1 cellular context compared by ENCODE assay signal in genomic region chr16:23803591-23804123, GRCh38.
TF ChIP-seq lines count a peak whose summit lies in the region.

No MANE protein-coding gene starts in this region.

TF ChIP-seq in K562, 482 proteins besides CTCF, POLR2A, EP300 and RAD21 (continued from another document and continues in another):
- peak in 1 of 2 experiments; percentile 67 for TF ChIP-seq AFF1 (IDR thresholded peaks at IDR 0.05; ENCODE audit: low read depth in 1 of 2, partially characterized antibody in 2 of 2)
- TF ChIP-seq ZFP30 (CRISPR knock-in tag; IDR thresholded peaks at IDR 0.05; ENCODE audit: borderline replicate concordance) = no peak
- TF ChIP-seq PHB2 (IDR thresholded peaks at IDR 0.05; ENCODE audit: low read depth) = peak; percentile 56; the same call in 1 of the 2 replicates
- peak; percentile 6; the same call in 1 of the 2 replicates for TF ChIP-seq CBFA2T3 (IDR thresholded peaks at IDR 0.05)
- TF ChIP-seq MIER1 (IDR thresholded peaks at IDR 0.05; ENCODE audit: low read depth) = no peak
- TF ChIP-seq ZNF175 (CRISPR knock-in tag; IDR thresholded peaks at IDR 0.05; ENCODE audit: low read depth) = no peak
- no peak for TF ChIP-seq USF2 (CRISPR knock-in tag; IDR thresholded peaks at IDR 0.05)
- no peak for TF ChIP-seq RBM15 (IDR thresholded peaks at IDR 0.05; ENCODE audit: insufficient read depth, low read length)
- TF ChIP-seq ETV5 (CRISPR knock-in tag; IDR thresholded peaks at IDR 0.05; ENCODE audit: low read depth) = peak; percentile 31; the same call in 1 of the 2 replicates
- no peak for TF ChIP-seq ZBTB33 (CRISPR knock-in tag; IDR thresholded peaks at IDR 0.05)
- no peak for TF ChIP-seq RHOXF2B (CRISPR knock-in tag; conservative IDR thresholded peaks at IDR 0.05)
- peak; percentile 40 to 76; a peak in 2 of 4 replicates for TF ChIP-seq MAZ (CRISPR knock-in tag; conservative IDR thresholded peaks at IDR 0.05 in 1 of 2, IDR thresholded peaks at IDR 0.05 in 1 of 2)
- TF ChIP-seq TCF3 (CRISPR knock-in tag; IDR thresholded peaks at IDR 0.05) = peak; percentile 10; the same call in 1 of the 2 replicates
- TF ChIP-seq PHF21A (IDR thresholded peaks at IDR 0.05; ENCODE audit: borderline replicate concordance, low read depth) = no peak
- no peak for TF ChIP-seq E2F3 (CRISPR knock-in tag; IDR thresholded peaks at IDR 0.05)
- peak; percentile 28 for TF ChIP-seq POLR2B (IDR thresholded peaks at IDR 0.05; ENCODE audit: low read depth, partially characterized antibody)
- peak; percentile 71; the same call in 1 of the 2 replicates for TF ChIP-seq MTA1 (IDR thresholded peaks at IDR 0.05; ENCODE audit: borderline replicate concordance)
- TF ChIP-seq TBL1XR1 (IDR thresholded peaks at IDR 0.05; ENCODE audit: low read length in 2 of 2) = peak in 1 of 2 experiments; percentile 8; a peak in 1 of 4 replicates
- TF ChIP-seq ZNF589 (CRISPR knock-in tag; IDR thresholded peaks at IDR 0.05; ENCODE audit: low read depth) = no peak
- 0 out of 2 replicates have a peak, but pooled peaks have one; percentile 21 for TF ChIP-seq GATAD2A (IDR thresholded peaks at IDR 0.05)
- TF ChIP-seq BRF2 (IDR thresholded peaks at IDR 0.05; ENCODE audit: borderline replicate concordance, insufficient read depth, insufficient read length) = no peak
- TF ChIP-seq ZNF395 (CRISPR knock-in tag; IDR thresholded peaks at IDR 0.05) = no peak
- TF ChIP-seq FOXK1 (CRISPR knock-in tag; IDR thresholded peaks at IDR 0.05; ENCODE audit: borderline replicate concordance) = no peak
- no peak for TF ChIP-seq PHTF2 (CRISPR knock-in tag; IDR thresholded peaks at IDR 0.05)
- TF ChIP-seq POLR2AphosphoS5 (IDR thresholded peaks at IDR 0.05; ENCODE audit: control insufficient read depth, insufficient read depth, low read depth, low read length) = no peak
- no peak for TF ChIP-seq JUN (IDR thresholded peaks at IDR 0.05; ENCODE audit: borderline replicate concordance, low read depth, low read length)
- no peak for TF ChIP-seq JUN (CRISPR knock-in tag; IDR thresholded peaks at IDR 0.05; ENCODE audit: borderline replicate concordance)
- peak; percentile 61; the same call in 1 of the 2 replicates for TF ChIP-seq MECOM (CRISPR knock-in tag; IDR thresholded peaks at IDR 0.05)
- no peak for TF ChIP-seq ZNF551 (CRISPR knock-in tag; IDR thresholded peaks at IDR 0.05)
- TF ChIP-seq GMEB1 (CRISPR knock-in tag; IDR thresholded peaks at IDR 0.05) = no peak
- peak; percentile 40; the same call in 1 of the 2 replicates for TF ChIP-seq ZNF764 (CRISPR knock-in tag; IDR thresholded peaks at IDR 0.05; ENCODE audit: low read depth)
- peak; percentile 68 for TF ChIP-seq CTCFL (IDR thresholded peaks at IDR 0.05; ENCODE audit: borderline replicate concordance, insufficient read depth, low read depth, low read length, poor library complexity, severe bottlenecking)
- no peak for TF ChIP-seq ID3 (CRISPR knock-in tag; IDR thresholded peaks at IDR 0.05)
- no peak for TF ChIP-seq ID3 (tag; IDR thresholded peaks at IDR 0.05)
- TF ChIP-seq ARID1B (IDR thresholded peaks at IDR 0.05) = peak; percentile 66
- peak; percentile 57; the same call in 1 of the 2 replicates for TF ChIP-seq MTA3 (IDR thresholded peaks at IDR 0.05; ENCODE audit: borderline replicate concordance)
- TF ChIP-seq NFE2L1 (tag; IDR thresholded peaks at IDR 0.05; ENCODE audit: borderline replicate concordance, low read depth) = no peak
- peak; percentile 32 for TF ChIP-seq RBBP5 (IDR thresholded peaks at IDR 0.05; ENCODE audit: borderline replicate concordance, insufficient read depth, low read length, poor library complexity, severe bottlenecking)
- no peak for TF ChIP-seq ZBTB11 (CRISPR knock-in tag; IDR thresholded peaks at IDR 0.05)
- no peak for TF ChIP-seq MXI1 (IDR thresholded peaks at IDR 0.05; ENCODE audit: low read depth, low read length)
- no peak for TF ChIP-seq ZNF133 (CRISPR knock-in tag; IDR thresholded peaks at IDR 0.05)
- TF ChIP-seq MEF2A (IDR thresholded peaks at IDR 0.05; ENCODE audit: control insufficient read depth, low read depth, low read length) = no peak
- no peak for TF ChIP-seq MXD1 (CRISPR knock-in tag; IDR thresholded peaks at IDR 0.05; ENCODE audit: borderline replicate concordance, poor library complexity, severe bottlenecking)
- TF ChIP-seq ESRRA (IDR thresholded peaks at IDR 0.05; ENCODE audit: borderline replicate concordance, low read depth) = peak; percentile 45; the same call in 1 of the 2 replicates
